1 cellular context compared by ENCODE assay signal in genomic region chr16:19284207-19284606, GRCh38.
TF ChIP-seq lines count a peak whose summit lies in the region.

No MANE protein-coding gene starts in this region.

TF ChIP-seq in GM23338, 12 proteins besides CTCF, POLR2A, EP300 and RAD21 (continued from another document):
- no peak for TF ChIP-seq JUNB (IDR thresholded peaks at IDR 0.05; ENCODE audit: unreplicated experiment)
- no peak for TF ChIP-seq CREB1 (CRISPR knock-in tag; IDR thresholded peaks at IDR 0.05; ENCODE audit: low read depth)
- no peak for TF ChIP-seq ZNF331 (CRISPR knock-in tag; IDR thresholded peaks at IDR 0.05; ENCODE audit: low read depth)
- TF ChIP-seq STAT1 (IDR thresholded peaks at IDR 0.05; ENCODE audit: unreplicated experiment): no peak
- no peak for TF ChIP-seq REST (IDR thresholded peaks at IDR 0.05; ENCODE audit: unreplicated experiment)
- TF ChIP-seq NANOG (IDR thresholded peaks at IDR 0.05; ENCODE audit: borderline replicate concordance): no peak
